Comparison of ENCODE assay signal across 15 cellular contexts in genomic region chr1:168053681-168054080, GRCh38.
"Had no signal": no experiment of that assay in that cellular context is flagged by ENCODE, and none has a peak within 500 bp of the region (broad histone marks: within the 10 kb centered on the region; RNA-seq: fewer than 3 reads in every experiment).

No MANE protein-coding gene starts in this region.

- H3K4me1 Mint-ChIP-seq: activated naive CD4-positive, alpha-beta T cell treated with anti-CD3 and anti-CD28 coated beads, Interleukin-2, amount 50 U/mL, for 24 hours; endodermal cell had no signal

- H3K27ac Mint-ChIP-seq: activated naive CD4-positive, alpha-beta T cell treated with anti-CD3 and anti-CD28 coated beads, Interleukin-2, amount 50 U/mL, for 24 hours; endodermal cell; natural killer cell had no signal

- H3K4me1 ChIP-seq: foreskin keratinocyte, pancreas, tibial artery had no signal

- H3K9me3 ChIP-seq: neutrophil, pancreas, tibial artery had no signal

- H3K4me3 Mint-ChIP-seq: activated naive CD4-positive, alpha-beta T cell treated with anti-CD3 and anti-CD28 coated beads, Interleukin-2, amount 50 U/mL, for 24 hours; activated T-cell treated with anti-CD3 and anti-CD28 coated beads, Interleukin-2, amount 50 U/mL, for 72 hours; endodermal cell; natural killer cell had no signal

- DNase-seq: activated CD4-positive, alpha-beta T cell treated with anti-CD3 and anti-CD28 coated beads for 1 hour; activated gamma-delta T cell; activated T-cell treated with anti-CD3 and anti-CD28 coated beads, Interleukin-2, amount 50 U/mL, for 72 hours; endodermal cell; foreskin keratinocyte; glutamatergic neuron; natural killer cell; pancreas; stimulated activated naive CD8-positive, alpha-beta T cell treated with anti-CD3 and anti-CD28 coated beads, Interleukin-15, Interleukin-2, amounts not matched to agents 100 U/mL and 50 U/mL, for 24 hours; SW 1271; WERI-Rb-1 had no signal

- H3K4me3 ChIP-seq: pancreas, tibial artery had no signal

- ATAC-seq: activated T-cell treated with anti-CD3 and anti-CD28 coated beads, Interleukin-2, amount 50 U/mL, for 72 hours; foreskin keratinocyte; stimulated activated naive CD8-positive, alpha-beta T cell treated with anti-CD3 and anti-CD28 coated beads, Interleukin-15, Interleukin-2, amounts not matched to agents 100 U/mL and 50 U/mL, for 24 hours had no signal

- H3K27me3 ChIP-seq: foreskin keratinocyte, neutrophil, pancreas, tibial artery had no signal

- H3K9me3 Mint-ChIP-seq: activated naive CD4-positive, alpha-beta T cell treated with anti-CD3 and anti-CD28 coated beads, Interleukin-2, amount 50 U/mL, for 24 hours; activated T-cell treated with anti-CD3 and anti-CD28 coated beads, Interleukin-2, amount 50 U/mL, for 72 hours; natural killer cell had no signal

- H3K36me3 ChIP-seq: pancreas, WERI-Rb-1 had no signal

- H3K27ac ChIP-seq: epithelial cell of prostate, foreskin keratinocyte, neutrophil, pancreas, tibial artery, WERI-Rb-1 had no signal

- H3K27me3 Mint-ChIP-seq: activated naive CD4-positive, alpha-beta T cell treated with anti-CD3 and anti-CD28 coated beads, Interleukin-2, amount 50 U/mL, for 24 hours had no signal

- H3K36me3 Mint-ChIP-seq: natural killer cell had no signal
